ENCODE assay signal across 10 cellular contexts in the genomic region with DNA sequence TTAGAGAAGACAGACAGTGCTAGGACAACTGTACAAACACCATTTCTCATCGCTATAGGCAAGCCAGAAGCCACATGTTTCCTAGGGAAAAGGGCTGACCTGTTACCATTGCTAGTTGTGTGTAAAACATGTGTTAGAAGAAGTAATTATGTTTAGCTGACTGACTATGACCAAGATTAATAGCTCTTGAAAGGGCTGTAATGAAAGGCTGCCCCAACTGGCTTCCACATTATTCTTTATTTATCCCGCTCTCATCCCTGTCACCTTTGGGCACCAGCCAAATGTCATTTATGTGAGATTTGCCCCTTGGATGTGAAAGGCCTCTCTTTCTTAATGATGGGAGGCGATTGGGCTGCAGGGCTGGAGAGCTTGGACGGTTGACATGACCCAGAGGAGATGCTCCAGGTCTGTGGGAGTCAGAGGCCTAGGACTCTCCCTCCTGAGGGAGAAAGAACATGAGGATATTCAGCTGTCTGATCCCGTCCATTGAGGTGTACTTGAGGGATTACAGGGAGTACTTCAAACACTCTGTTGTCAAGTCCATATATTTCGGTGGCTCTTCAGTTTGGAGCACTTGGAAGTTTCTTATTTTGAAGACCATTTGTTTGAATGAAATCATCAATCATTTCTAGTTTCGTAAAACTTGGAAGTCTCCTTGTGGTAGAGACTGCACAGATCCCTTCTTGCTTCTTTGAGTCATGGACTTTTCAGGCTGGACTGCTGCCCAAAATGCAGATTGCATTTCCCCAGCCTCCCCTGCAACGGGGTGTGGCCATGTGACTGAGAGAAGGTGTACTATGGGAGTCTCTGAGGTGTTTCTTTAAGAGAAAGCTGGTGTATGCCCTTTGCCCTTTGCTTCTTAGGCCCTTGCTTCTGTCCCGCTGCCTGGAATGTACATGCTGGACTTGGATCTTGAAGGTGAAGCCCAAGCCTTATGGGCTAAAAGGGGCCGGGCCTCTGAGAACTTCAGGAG. TPM values are rescaled to one million over a fixed set of nuclear protein-coding genes. Genes with fewer than 3 reads are reported as not detected.
A peak's percentile ranks its signal among the peaks of the same experiment; 100 is the strongest.
DNase-seq lines count a peak whose midpoint lies in the region; ATAC-seq, FAIRE-seq and TF ChIP-seq lines count a peak whose summit lies in the region.
"Had no signal": no experiment of that assay in that cellular context is flagged by ENCODE, and none has a peak within 500 bp of the region (broad histone marks: within the 10 kb centered on the region; RNA-seq: fewer than 3 reads in every experiment).

No MANE protein-coding gene starts in this region.

- no peak overlapping the region for H3K4me3 Mint-ChIP-seq in naive thymus-derived CD4-positive, alpha-beta T cell
- H3K4me3 Mint-ChIP-seq in CD4-positive, alpha-beta memory T cell, result no peak overlapping the region
- H3K4me3 Mint-ChIP-seq: activated naive CD8-positive, alpha-beta T cell treated with anti-CD3 and anti-CD28 coated beads for 36 hours had no signal

- dilution Hi-C loops in keratinocyte (cut with MboI; ENCODE audit: extremely low pct_ligation_motif_present, low sequenced_read_pairs), result no loop called here

- H3K27me3 Mint-ChIP-seq in naive thymus-derived CD4-positive, alpha-beta T cell, result no peaks in the 10 kb centered on the region
- no peaks in the 10 kb centered on the region for H3K27me3 Mint-ChIP-seq in CD4-positive, alpha-beta memory T cell
- H3K27me3 Mint-ChIP-seq: activated naive CD8-positive, alpha-beta T cell treated with anti-CD3 and anti-CD28 coated beads for 36 hours had no signal

- CTCF ChIA-PET in naive thymus-derived CD4-positive, alpha-beta T cell (lab: Charles Lee), result no interaction called here
- CTCF ChIA-PET in CD4-positive, alpha-beta memory T cell (lab: Charles Lee; ENCODE audit: partially characterized antibody), result interaction anchor here (2.5 kb wide), 1 partner anchor 12 kb away, joined by 24 read pairs; no protein-coding TSS in a partner anchor

- POLR2A ChIA-PET in naive thymus-derived CD4-positive, alpha-beta T cell (lab: Charles Lee), result interaction anchor here (0.6 kb wide), 1 partner anchor 255 kb away, joined by 3 read pairs; no protein-coding TSS in a partner anchor
- POLR2A ChIA-PET in CD4-positive, alpha-beta memory T cell (lab: Charles Lee; ENCODE audit: partially characterized antibody), result no interaction called here

- no peak overlapping the region for H2AFZ ChIP-seq in keratinocyte (ENCODE audit: control insufficient read depth, low read length)

- H3K36me3 Mint-ChIP-seq in naive thymus-derived CD4-positive, alpha-beta T cell, result peaks cover 0 to 17% (median 14%) of the 10 kb centered on the region in 5 donors
- peaks cover 5 to 9% of the 10 kb centered on the region in 2 donors for H3K36me3 Mint-ChIP-seq in CD4-positive, alpha-beta memory T cell

- H3K36me3 ChIP-seq in MG63 (peaks cover 9% of the 10 kb centered on the region; the same call in 1 of the 2 replicates), SK-N-MC (ENCODE audit: insufficient read depth, low read length) (no peaks in the 10 kb centered on the region), keratinocyte (ENCODE audit: control insufficient read depth in 2 of 2, extremely low read depth in 1 of 2, insufficient read depth in 2 of 2, low read length in 2 of 2) (no peaks in the 10 kb centered on the region)
- H3K36me3 ChIP-seq in naive thymus-derived CD4-positive, alpha-beta T cell (ENCODE audit: control insufficient read depth in 2 of 3, insufficient read depth in 3 of 3, low read length in 3 of 3), result no peaks in the 10 kb centered on the region
- no peaks in the 10 kb centered on the region for H3K36me3 ChIP-seq in CD4-positive, alpha-beta memory T cell (ENCODE audit: insufficient read depth, low read length)

- no peak for ATAC-seq in naive thymus-derived CD4-positive, alpha-beta T cell

- H3K9me1 ChIP-seq in keratinocyte (ENCODE audit: control insufficient read depth, extremely low read depth, insufficient read depth, low read length), result no peaks in the 10 kb centered on the region

- DNase-seq in MG63, result peak; percentile 87
- no peak for DNase-seq in SK-N-MC (ENCODE audit: low read depth, low spot score)
- no peak for DNase-seq in keratinocyte (ENCODE audit: low read depth, low spot score)
- no peak for DNase-seq in naive thymus-derived CD4-positive, alpha-beta T cell
- no peak for DNase-seq in NOMO-1 (lab: John Stamatoyannopoulos, UW; ENCODE audit: unreplicated experiment in 2 of 2)
- DNase-seq in CD4-positive, alpha-beta memory T cell, result no peak
- no peak for DNase-seq in CD1c-positive myeloid dendritic cell (ENCODE audit: extremely low spot score)
- DNase-seq: activated naive CD8-positive, alpha-beta T cell treated with anti-CD3 and anti-CD28 coated beads for 36 hours; AML-193 had no signal

- intact Hi-C loops in naive thymus-derived CD4-positive, alpha-beta T cell (cut with micrococcal nuclease), result no loop called here
- intact Hi-C loops in CD4-positive, alpha-beta memory T cell (cut with micrococcal nuclease), result no loop called here

- H3K4me1 ChIP-seq in keratinocyte (ENCODE audit: control insufficient read depth, extremely low read depth, insufficient read depth, low read length), result peaks cover 12% of the 10 kb centered on the region
- no peaks in the 10 kb centered on the region for H3K4me1 ChIP-seq in naive thymus-derived CD4-positive, alpha-beta T cell (ENCODE audit: control insufficient read depth in 2 of 2, insufficient read depth in 2 of 2, low read length in 2 of 2)
- H3K4me1 ChIP-seq in CD4-positive, alpha-beta memory T cell (ENCODE audit: insufficient read depth, low read length), result no peaks in the 10 kb centered on the region

- peak overlapping the region; percentile 22 for H3K4me2 ChIP-seq in keratinocyte (ENCODE audit: control insufficient read depth, extremely low read depth, insufficient read depth, low read depth, low read length)

- TF ChIP-seq CTCF in 22Rv1 (IDR thresholded peaks at IDR 0.05), result no peak
- no peak for TF ChIP-seq CTCF in keratinocyte (optimal IDR thresholded peaks at IDR 0.05 in 1 of 3, IDR thresholded peaks at IDR 0.05 in 1 of 3, conservative IDR thresholded peaks at IDR 0.05 in 1 of 3; ENCODE audit: extremely low read depth in 1 of 3, insufficient read depth in 2 of 3, low read length in 3 of 3)

- H3K9ac ChIP-seq in SK-N-MC (ENCODE audit: insufficient read length), result no peak overlapping the region
- no peak overlapping the region for H3K9ac ChIP-seq in keratinocyte (ENCODE audit: control insufficient read depth, extremely low read depth, insufficient read depth, low read length)

- H3K4me1 Mint-ChIP-seq in naive thymus-derived CD4-positive, alpha-beta T cell, result peaks cover 0 to 54% (median 31%) of the 10 kb centered on the region in 7 donors
- H3K4me1 Mint-ChIP-seq in CD4-positive, alpha-beta memory T cell, result peaks cover 16 to 30% (median 21%) of the 10 kb centered on the region in 4 donors

- H4K20me1 ChIP-seq in keratinocyte (ENCODE audit: control insufficient read depth, extremely low read depth, insufficient read depth, low read length), result no peaks in the 10 kb centered on the region

- H3K27ac Mint-ChIP-seq in naive thymus-derived CD4-positive, alpha-beta T cell, result no peak overlapping the region
- peak overlapping the region in 1 of 7 donors; percentile 43 for H3K27ac Mint-ChIP-seq in CD4-positive, alpha-beta memory T cell
- H3K27ac Mint-ChIP-seq: activated naive CD8-positive, alpha-beta T cell treated with anti-CD3 and anti-CD28 coated beads for 36 hours had no signal

- H3K27me3 ChIP-seq in MG63 (no peaks in the 10 kb centered on the region), keratinocyte (ENCODE audit: control insufficient read depth, extremely low read depth, insufficient read depth, low read length) (no peaks in the 10 kb centered on the region)
- H3K27me3 ChIP-seq in naive thymus-derived CD4-positive, alpha-beta T cell (ENCODE audit: control insufficient read depth in 2 of 2, insufficient read depth in 2 of 2, low read length in 2 of 2), result no peaks in the 10 kb centered on the region
- no peaks in the 10 kb centered on the region for H3K27me3 ChIP-seq in CD4-positive, alpha-beta memory T cell (ENCODE audit: insufficient read depth, low read length)

- H3K4me3 ChIP-seq in MG63 (no peak overlapping the region), SK-N-MC (no peak overlapping the region), keratinocyte (ENCODE audit: control insufficient read depth in 2 of 3, extremely low read depth in 1 of 3, insufficient read depth in 2 of 3, low read depth in 1 of 3, low read length in 3 of 3) (no peak overlapping the region)
- no peak overlapping the region for H3K4me3 ChIP-seq in naive thymus-derived CD4-positive, alpha-beta T cell (ENCODE audit: low read length)
- no peak overlapping the region for H3K4me3 ChIP-seq in CD4-positive, alpha-beta memory T cell (ENCODE audit: low read length in 2 of 2)

- peaks cover 27% of the 10 kb centered on the region for H3K79me2 ChIP-seq in keratinocyte (ENCODE audit: control insufficient read depth, insufficient read depth, low read length)

- peaks cover 0 to 9% (median 0%) of the 10 kb centered on the region in 11 donors for H3K9me3 Mint-ChIP-seq in naive thymus-derived CD4-positive, alpha-beta T cell
- H3K9me3 Mint-ChIP-seq in CD4-positive, alpha-beta memory T cell, result peaks cover 0 to 3% (median 0%) of the 10 kb centered on the region in 8 donors

- H3K9me3 ChIP-seq in MG63 (no peaks in the 10 kb centered on the region; the same call in 1 of the 2 replicates), SK-N-MC (ENCODE audit: low read depth, low read length) (no peaks in the 10 kb centered on the region), keratinocyte (ENCODE audit: control insufficient read depth, low read depth, low read length) (no peaks in the 10 kb centered on the region)
- no peaks in the 10 kb centered on the region for H3K9me3 ChIP-seq in naive thymus-derived CD4-positive, alpha-beta T cell (ENCODE audit: control insufficient read depth in 2 of 3, low read length in 3 of 3)
- no peaks in the 10 kb centered on the region for H3K9me3 ChIP-seq in CD4-positive, alpha-beta memory T cell (ENCODE audit: control insufficient read depth in 1 of 2, low read length in 2 of 2)

- FAIRE-seq in keratinocyte (lab: Jason Lieb, UNC), result peak; percentile 78

- H3K27ac ChIP-seq in 22Rv1, result peak overlapping the region; percentile 94
- H3K27ac ChIP-seq in SK-N-MC, result peak overlapping the region; percentile 29; the same call in 1 of the 2 replicates
- H3K27ac ChIP-seq in keratinocyte (ENCODE audit: control insufficient read depth, insufficient read depth, low read length), result no peak overlapping the region
- H3K27ac ChIP-seq in naive thymus-derived CD4-positive, alpha-beta T cell (ENCODE audit: low read depth, low read length), result no peak overlapping the region
- no peak overlapping the region for H3K27ac ChIP-seq in CD4-positive, alpha-beta memory T cell (ENCODE audit: low read depth, low read length)

RNA-seq across cellular contexts. Expression of a gene that starts 51.3 kb away (rescaled TPM):
- 88.6 TPM in 2 replicates for total RNA-seq in MG63 (2014; rRNA removed; shearing (Covaris generic); ENCODE audit: low replicate concordance)
- 46.8 to 87.2 TPM (median 56.4 TPM) in 3 replicates for polyA plus RNA-seq in keratinocyte
- polyA plus RNA-seq in keratinocyte (2011; ENCODE audit: low read depth), result 21.4 TPM
- 63.6 and 80.7 TPM in 2 replicates for polyA plus RNA-seq in keratinocyte (2011; cell fraction: cytosol; rRNA removed)
- polyA plus RNA-seq in keratinocyte (2011; cell fraction: nucleus; rRNA removed), result 66.5 and 74.0 TPM in 2 replicates
- 33.8 and 50.1 TPM in 2 replicates for polyA plus RNA-seq in keratinocyte (2012; ENCODE audit: low replicate concordance)
- polyA minus RNA-seq in keratinocyte, result 51.0 to 113 TPM (median 87.3 TPM) in 3 replicates
- 63.7 TPM for polyA minus RNA-seq in keratinocyte (2011; cell fraction: cytosol; rRNA and poly(A)+ RNA removed)
- 51.8 and 112 TPM in 2 replicates for polyA minus RNA-seq in keratinocyte (2011; cell fraction: nucleus; rRNA and poly(A)+ RNA removed)
- 10 to 100 TPM; 47.2 to 63.5 (median 57.9) TPM for total RNA-seq in naive thymus-derived CD4-positive, alpha-beta T cell
- 100 to 1,000 TPM in 1 of 2 donors, 10 to 100 TPM in 1; 99.9 to 104 TPM for polyA plus RNA-seq in naive thymus-derived CD4-positive, alpha-beta T cell
- 10 to 100 TPM; 61.5 to 68.8 TPM for total RNA-seq in CD4-positive, alpha-beta memory T cell
- polyA plus RNA-seq in CD4-positive, alpha-beta memory T cell, result 100 to 1,000 TPM in 1 of 2 donors, 10 to 100 TPM in 1; 70.7 to 126 TPM

RNA-seq across cellular contexts. Expression of a gene that starts 51.6 kb away (rescaled TPM):
- total RNA-seq in MG63 (2014; rRNA removed; shearing (Covaris generic); ENCODE audit: low replicate concordance), result 13.5 and 20.6 TPM in 2 replicates
- polyA plus RNA-seq in keratinocyte, result 7.8 to 11.6 TPM (median 7.9 TPM) in 3 replicates
- 6.4 TPM for polyA plus RNA-seq in keratinocyte (2011; ENCODE audit: low read depth)
- polyA plus RNA-seq in keratinocyte (2011; cell fraction: cytosol; rRNA removed), result 4.4 and 7.3 TPM in 2 replicates
- 9.8 and 12.4 TPM in 2 replicates for polyA plus RNA-seq in keratinocyte (2011; cell fraction: nucleus; rRNA removed)
- 3.1 and 7.0 TPM in 2 replicates for polyA plus RNA-seq in keratinocyte (2012; ENCODE audit: low replicate concordance)
- polyA minus RNA-seq in keratinocyte, result 2.6 to 14.2 TPM (median 10.3 TPM) in 3 replicates
- polyA minus RNA-seq in keratinocyte (2011; cell fraction: cytosol; rRNA and poly(A)+ RNA removed), result 7.7 TPM
- 8.8 and 18.6 TPM in 2 replicates for polyA minus RNA-seq in keratinocyte (2011; cell fraction: nucleus; rRNA and poly(A)+ RNA removed)
- total RNA-seq in naive thymus-derived CD4-positive, alpha-beta T cell, result 1 to 10 TPM; 2.0 to 6.1 (median 3.6) TPM
- polyA plus RNA-seq in naive thymus-derived CD4-positive, alpha-beta T cell, result 1 to 10 TPM; 1.8 to 3.4 TPM
- total RNA-seq in CD4-positive, alpha-beta memory T cell, result 1 to 10 TPM; 4.2 to 4.3 TPM
- 1 to 10 TPM; 1.3 to 3.5 TPM for polyA plus RNA-seq in CD4-positive, alpha-beta memory T cell

Comparison
In these comparisons a context has a peak if more than half of its experiments do, and no peak if none do; other contexts are left out.
1. H3K27ac ChIP-seq: peak in 22Rv1 (single experiment) and SK-N-MC (single experiment); none in keratinocyte (single experiment), naive thymus-derived CD4-positive, alpha-beta T cell (single experiment) and CD4-positive, alpha-beta memory T cell (single experiment).